In genomic region chr11:17605736-17606135, GRCh38 we compare ENCODE assay signal across 22 cellular contexts. TPM values are rescaled to one million over a fixed set of nuclear protein-coding genes. Genes with fewer than 3 reads are reported as not detected.
A peak's percentile ranks its signal among the peaks of the same experiment; 100 is the strongest.
DNase-seq lines count a peak whose midpoint lies in the region; ATAC-seq and TF ChIP-seq lines count a peak whose summit lies in the region.
"Had no signal": no experiment of that assay in that cellular context is flagged by ENCODE, and none has a peak within 500 bp of the region (broad histone marks: within the 10 kb centered on the region; RNA-seq: fewer than 3 reads in every experiment).

No MANE protein-coding gene starts in this region.

- H3K27ac Mint-ChIP-seq in activated CD4-positive, alpha-beta T cell treated with anti-CD3 and anti-CD28 coated beads, Interleukin-2, amount 10 ng/mL, durations not matched to agents 24 days and 14 days: no peak overlapping the region
- H3K27ac Mint-ChIP-seq: B cell; CD4-positive, CD25-positive, alpha-beta regulatory T cell had no signal

- ATAC-seq in body of pancreas: no peak
- ATAC-seq: A549 had no signal

- no peak overlapping the region; a peak in 1 of 22 replicates for H3K9ac ChIP-seq in BLaER1 treated with 17β-estradiol and CSF1 and Interleukin-3, amounts not matched to agents 10 nM and 100 nM
- peak overlapping the region; percentile 21 for H3K9ac ChIP-seq in NT2/D1 (ENCODE audit: insufficient read length, low read depth)

- peaks cover 7% of the 10 kb centered on the region for H3K4me1 Mint-ChIP-seq in activated CD4-positive, alpha-beta T cell treated with anti-CD3 and anti-CD28 coated beads, Interleukin-2, amount 10 ng/mL, durations not matched to agents 24 days and 14 days
- H3K4me1 Mint-ChIP-seq: B cell; CD4-positive, CD25-positive, alpha-beta regulatory T cell had no signal

- H3K36me3 Mint-ChIP-seq in activated CD4-positive, alpha-beta T cell treated with anti-CD3 and anti-CD28 coated beads, Interleukin-2, amount 10 ng/mL, durations not matched to agents 24 days and 14 days (ENCODE audit: low read depth): no peaks in the 10 kb centered on the region
- H3K36me3 Mint-ChIP-seq: CD4-positive, CD25-positive, alpha-beta regulatory T cell had no signal

- WGBS in body of pancreas, 2 donors: 64 to 73% methylated on average over 5 to 15 of the region's 16 CpGs

- no peak overlapping the region for H2AFZ ChIP-seq in osteoblast (ENCODE audit: low read length)

- H3K27ac ChIP-seq in BLaER1 treated with 17β-estradiol and CSF1 and Interleukin-3, amounts not matched to agents 10 nM and 100 nM: no peak overlapping the region
- H3K27ac ChIP-seq in osteoblast (ENCODE audit: low read depth, low read length): no peak overlapping the region
- H3K27ac ChIP-seq in body of pancreas: no peak overlapping the region
- H3K27ac ChIP-seq: A549, Peyer's patch, SJCRH30 had no signal

- TF ChIP-seq CTCF in osteoblast (IDR thresholded peaks at IDR 0.05; ENCODE audit: extremely low read depth, low read depth, low read length): no peak
- no peak for TF ChIP-seq CTCF in body of pancreas (IDR thresholded peaks at IDR 0.05)
- TF ChIP-seq CTCF in GM10266 (IDR thresholded peaks at IDR 0.05; ENCODE audit: control insufficient read depth, insufficient read depth, low read depth, missing control alignments): no peak

- no peaks in the 10 kb centered on the region for H3K27me3 Mint-ChIP-seq in activated CD4-positive, alpha-beta T cell treated with anti-CD3 and anti-CD28 coated beads, Interleukin-2, amount 10 ng/mL, durations not matched to agents 24 days and 14 days
- H3K27me3 Mint-ChIP-seq: B cell had no signal

- no peak overlapping the region for H3K4me3 Mint-ChIP-seq in activated CD4-positive, alpha-beta T cell treated with anti-CD3 and anti-CD28 coated beads, Interleukin-2, amount 10 ng/mL, durations not matched to agents 24 days and 14 days
- H3K4me3 Mint-ChIP-seq: B cell; CD4-positive, CD25-positive, alpha-beta regulatory T cell had no signal

- no peak for TF ChIP-seq POLR2A in body of pancreas (IDR thresholded peaks at IDR 0.05)

- no peak overlapping the region for H3K4me3 ChIP-seq in BLaER1 treated with 17β-estradiol and CSF1 and Interleukin-3, amounts not matched to agents 10 nM and 100 nM
- H3K4me3 ChIP-seq in NT2/D1 (ENCODE audit: insufficient read length, low read depth): no peak overlapping the region
- no peak overlapping the region for H3K4me3 ChIP-seq in osteoblast (ENCODE audit: insufficient read depth, low read length)
- H3K4me3 ChIP-seq in body of pancreas: no peak overlapping the region
- H3K4me3 ChIP-seq: A549, Peyer's patch, SJCRH30 had no signal

- H4K20me1 ChIP-seq in BLaER1 treated with 17β-estradiol and CSF1 and Interleukin-3, amounts not matched to agents 10 nM and 100 nM: no peaks in the 10 kb centered on the region; a peak in 1 of 22 replicates
- no peaks in the 10 kb centered on the region for H4K20me1 ChIP-seq in osteoblast (ENCODE audit: insufficient read depth, low read length)

- peaks cover 6 to 76% (median 68%) of the 10 kb centered on the region in 10 experiments; a peak in 17 of 20 replicates for H3K4me1 ChIP-seq in BLaER1 treated with 17β-estradiol and CSF1 and Interleukin-3, amounts not matched to agents 10 nM and 100 nM
- H3K4me1 ChIP-seq in NT2/D1 (ENCODE audit: insufficient read depth, insufficient read length) (peaks cover 8% of the 10 kb centered on the region), osteoblast (ENCODE audit: insufficient read depth, low read length) (no peaks in the 10 kb centered on the region), body of pancreas (no peaks in the 10 kb centered on the region)
- H3K4me1 ChIP-seq: A549, Peyer's patch had no signal

- H3K36me3 ChIP-seq in BLaER1 treated with 17β-estradiol and CSF1 and Interleukin-3, amounts not matched to agents 10 nM and 100 nM: no peaks in the 10 kb centered on the region
- H3K36me3 ChIP-seq in NT2/D1 (ENCODE audit: insufficient read depth, insufficient read length, low read length) (no peaks in the 10 kb centered on the region), osteoblast (ENCODE audit: insufficient read depth, low read length) (no peaks in the 10 kb centered on the region), body of pancreas (replicated peaks in 1 of 2; ENCODE audit: insufficient read depth in 1 of 2, low read depth in 2 of 2) (no peaks in the 10 kb centered on the region)
- H3K36me3 ChIP-seq: Peyer's patch, SJCRH30 had no signal

- no peaks in the 10 kb centered on the region for H3K27me3 ChIP-seq in BLaER1 treated with 17β-estradiol and CSF1 and Interleukin-3, amounts not matched to agents 10 nM and 100 nM
- H3K27me3 ChIP-seq in NT2/D1 (ENCODE audit: insufficient read depth, insufficient read length): peaks cover 27% of the 10 kb centered on the region
- no peaks in the 10 kb centered on the region for H3K27me3 ChIP-seq in osteoblast (ENCODE audit: insufficient read depth, low read length)
- H3K27me3 ChIP-seq in body of pancreas: no peaks in the 10 kb centered on the region
- H3K27me3 ChIP-seq: Peyer's patch, SJCRH30 had no signal

- intact Hi-C loops in activated CD4-positive, alpha-beta T cell treated with anti-CD3 and anti-CD28 coated beads, Interleukin-2, amount 10 ng/mL, durations not matched to agents 24 days and 14 days (cut with micrococcal nuclease): no loop called here
- intact Hi-C loops in body of pancreas (cut with DNase I): loop anchor here (10.0 kb wide), 1 partner anchor 359 kb away; no protein-coding TSS in a partner anchor

- no peaks in the 10 kb centered on the region for H3K9me3 ChIP-seq in BLaER1 treated with 17β-estradiol and CSF1 and Interleukin-3, amounts not matched to agents 10 nM and 100 nM (replicated peaks in 1 of 11)
- H3K9me3 ChIP-seq in NT2/D1 (ENCODE audit: insufficient read depth, low read length) (no peaks in the 10 kb centered on the region), osteoblast (ENCODE audit: low read depth, low read length) (no peaks in the 10 kb centered on the region), body of pancreas (no peaks in the 10 kb centered on the region)
- H3K9me3 ChIP-seq: A549, Peyer's patch, SJCRH30 had no signal

- H3K79me2 ChIP-seq in osteoblast (ENCODE audit: insufficient read depth, low read length): no peaks in the 10 kb centered on the region

- no peaks in the 10 kb centered on the region for H3K9me3 Mint-ChIP-seq in activated CD4-positive, alpha-beta T cell treated with anti-CD3 and anti-CD28 coated beads, Interleukin-2, amount 10 ng/mL, durations not matched to agents 24 days and 14 days
- H3K9me3 Mint-ChIP-seq: CD4-positive, CD25-positive, alpha-beta regulatory T cell had no signal

- peak; percentile 44 for DNase-seq in activated CD4-positive, alpha-beta T cell treated with anti-CD3 and anti-CD28 coated beads, Interleukin-2, amount 10 ng/mL, durations not matched to agents 24 days and 14 days
- no peak for DNase-seq in activated CD4-positive, alpha-beta T cell treated with anti-CD3 and anti-CD28 coated beads, Interleukin-2, amount 50 U/mL, for 1 hour
- DNase-seq in NT2/D1 (ENCODE audit: low read depth, low spot score): no peak
- peak; percentile 69 for DNase-seq in osteoblast (ENCODE audit: insufficient read length, low spot score, missing footprints)
- DNase-seq in body of pancreas: no peak
- no peak for DNase-seq in GM10266 (ENCODE audit: extremely low spot score)
- DNase-seq: CD4-positive, CD25-positive, alpha-beta regulatory T cell; DND-41; KBM-7; MM.1S; NCI-H1048; NCI-H1436 treated with DMSO at 0.1 percent for 48 hours; NCI-H1930; NCI-H510A; NCI-H748 treated with DMSO at 0.1 percent for 48 hours; SJCRH30 had no signal

- peak overlapping the region in 9 of 11 experiments; percentile 15 to 95 (median 84); a peak in 17 of 22 replicates for H3K4me2 ChIP-seq in BLaER1 treated with 17β-estradiol and CSF1 and Interleukin-3, amounts not matched to agents 10 nM and 100 nM
- no peak overlapping the region for H3K4me2 ChIP-seq in osteoblast (ENCODE audit: insufficient read depth, low read length)
- H3K4me2 ChIP-seq: A549 had no signal

RNA-seq across cellular contexts. Expression of gene OTOG, which starts 58.7 kb away (rescaled TPM):
- not detected in 2 replicates for total RNA-seq in activated CD4-positive, alpha-beta T cell treated with anti-CD3 and anti-CD28 coated beads, Interleukin-2, amount 10 ng/mL, durations not matched to agents 24 days and 14 days
- not detected in 2 replicates for total RNA-seq in osteoblast
- total RNA-seq in body of pancreas: not detected
- total RNA-seq: B cell; CD4-positive, CD25-positive, alpha-beta regulatory T cell; HT1080; OCI-LY7 had no signal

Comparison
In these comparisons a context has a peak if more than half of its experiments do, and no peak if none do; other contexts are left out.
1. DNase-seq: peak in activated CD4-positive, alpha-beta T cell treated with anti-CD3 and anti-CD28 coated beads, Interleukin-2, amount 10 ng/mL, durations not matched to agents 24 days and 14 days (single experiment) and osteoblast (single experiment); none in activated CD4-positive, alpha-beta T cell treated with anti-CD3 and anti-CD28 coated beads, Interleukin-2, amount 50 U/mL, for 1 hour (single experiment), NT2/D1 (single experiment), body of pancreas (0 of 4) and GM10266 (single experiment).